In the genomic region with DNA sequence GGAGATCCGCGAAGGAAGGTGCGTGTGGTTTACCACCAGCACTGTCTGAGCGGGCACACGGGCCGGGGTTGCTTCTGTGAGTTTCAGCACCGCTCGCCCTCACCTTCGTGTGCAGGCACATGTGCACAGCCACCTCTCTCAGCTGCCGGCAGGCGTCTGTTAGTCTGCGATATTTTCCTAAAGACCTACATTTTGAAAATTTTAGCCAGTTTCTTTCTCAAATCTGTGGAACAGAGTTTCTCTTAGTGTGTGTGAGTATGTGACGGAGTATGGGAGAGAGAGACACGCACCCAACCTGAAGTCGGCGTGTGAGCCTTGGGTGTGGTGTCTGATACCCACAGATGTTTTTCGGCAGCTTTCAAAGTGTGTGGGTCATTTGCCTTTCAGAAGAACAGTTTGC, we compare ENCODE assay signal across 2 cellular contexts. TPM values are rescaled to one million over a fixed set of nuclear protein-coding genes. Genes with fewer than 3 reads are reported as not detected.
"Had no signal": no experiment of that assay in that cellular context is flagged by ENCODE, and none has a peak within 500 bp of the region (broad histone marks: within the 10 kb centered on the region; RNA-seq: fewer than 3 reads in every experiment).

No MANE protein-coding gene starts in this region.

RNA-seq across cellular contexts. Expression of gene MUC20, which starts 49.5 kb away (rescaled TPM):
- total RNA-seq: LHCN-M2, SJSA1 had no signal
